ENCODE assay signal across 8 cellular contexts in the genomic region with DNA sequence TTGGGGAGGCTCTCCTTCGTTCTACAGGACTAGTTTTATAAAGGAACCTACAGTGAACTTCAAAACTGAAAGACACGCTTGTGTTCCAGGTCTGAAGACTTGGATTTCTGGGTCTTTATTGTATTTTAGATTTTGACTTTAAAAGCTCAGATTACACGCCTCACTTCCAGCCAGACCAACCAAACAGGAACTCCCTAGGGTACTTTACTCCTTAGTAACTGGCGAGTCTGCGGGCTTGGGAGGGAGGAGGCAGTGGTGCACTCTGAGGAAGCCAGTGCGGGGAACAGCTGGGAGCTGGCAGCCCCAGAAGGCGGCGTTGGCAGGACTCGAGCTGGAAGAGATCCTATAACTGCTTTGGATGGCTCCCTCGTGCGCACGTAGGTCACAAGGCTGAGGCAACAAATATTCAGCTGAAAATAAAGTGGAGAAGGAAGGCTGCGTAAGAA. TPM values are rescaled to one million over a fixed set of nuclear protein-coding genes. Genes with fewer than 3 reads are reported as not detected.
A peak's percentile ranks its signal among the peaks of the same experiment; 100 is the strongest.
DNase-seq lines count a peak whose midpoint lies in the region; ATAC-seq and TF ChIP-seq lines count a peak whose summit lies in the region.

No MANE protein-coding gene starts in this region.

- H3K9me3 ChIP-seq in CD4-positive, CD25-positive, alpha-beta regulatory T cell (ENCODE audit: control insufficient read depth in 2 of 2, low read length in 2 of 2): no peaks in the 10 kb centered on the region
- H3K9me3 ChIP-seq in HAP-1: no peaks in the 10 kb centered on the region

- peaks cover 5% of the 10 kb centered on the region for H3K27me3 ChIP-seq in CD4-positive, CD25-positive, alpha-beta regulatory T cell (ENCODE audit: control insufficient read depth, insufficient read depth, low read length)
- H3K27me3 ChIP-seq in HAP-1 (ENCODE audit: low read depth): no peaks in the 10 kb centered on the region

- no peaks in the 10 kb centered on the region for H3K36me3 ChIP-seq in CD4-positive, CD25-positive, alpha-beta regulatory T cell (ENCODE audit: control insufficient read depth, insufficient read depth, low read length)
- H3K36me3 ChIP-seq in HAP-1 (replicated peaks): no peaks in the 10 kb centered on the region

- peak overlapping the region in 1 of 3 donors; percentile 66 for H3K27ac Mint-ChIP-seq in CD4-positive, CD25-positive, alpha-beta regulatory T cell

- no peak overlapping the region for H3K27ac ChIP-seq in CD4-positive, CD25-positive, alpha-beta regulatory T cell (ENCODE audit: insufficient read depth, low read length, poor library complexity, severe bottlenecking)

- H3K4me1 Mint-ChIP-seq in CD4-positive, CD25-positive, alpha-beta regulatory T cell: peaks cover 0 to 8% (median 4%) of the 10 kb centered on the region in 4 donors

- H3K27me3 Mint-ChIP-seq in CD4-positive, CD25-positive, alpha-beta regulatory T cell: peaks cover 7% of the 10 kb centered on the region

- TF ChIP-seq CTCF in astrocyte of the spinal cord (IDR thresholded peaks at IDR 0.05; ENCODE audit: low read depth, low read length): no peak

- ATAC-seq in CD4-positive, CD25-positive, alpha-beta regulatory T cell (ENCODE audit: low read depth in 2 of 2): no peak
- ATAC-seq in GM21447 (IDR thresholded peaks at IDR 0.05; ENCODE audit: unreplicated experiment): no peak

- H3K9me3 Mint-ChIP-seq in CD4-positive, CD25-positive, alpha-beta regulatory T cell: peaks cover 0 to 3% (median 0%) of the 10 kb centered on the region in 7 donors

- H3K36me3 Mint-ChIP-seq in CD4-positive, CD25-positive, alpha-beta regulatory T cell: no peaks in the 10 kb centered on the region

- intact Hi-C loops in posterior cingulate gyrus (cut with DNase I): no loop called here

- in situ Hi-C loops in HAP-1 (cut with MboI; ENCODE audit: low sequenced_read_pairs): no loop called here
- in situ Hi-C loops in astrocyte of the spinal cord (cut with HindIII; ENCODE audit: low sequenced_read_pairs): no loop called here

- H3K4me3 Mint-ChIP-seq in CD4-positive, CD25-positive, alpha-beta regulatory T cell: peak overlapping the region in 3 of 4 donors; percentile 39 to 79 (median 56)

- DNase-seq in CD4-positive, CD25-positive, alpha-beta regulatory T cell: no peak
- peak; percentile 75 to 80 for DNase-seq in HAP-1 (ENCODE audit: low spot score in 2 of 2)
- peak; percentile 85 for DNase-seq in NCI-H69 (lab: John Stamatoyannopoulos, UW)
- peak; percentile 80 for DNase-seq in astrocyte of the spinal cord (ENCODE audit: low read depth, low spot score)
- peak; percentile 36 for DNase-seq in hepatic stellate cell (ENCODE audit: low spot score)
- DNase-seq in posterior cingulate gyrus: peak in 9 of 10 donors; percentile 13 to 92 (median 48)
- no peak for DNase-seq in activated effector memory CD4-positive, alpha-beta T cell treated with anti-CD3 and anti-CD28 coated beads, Interleukin-2, amount 50 U/mL, for 16 hours

- no peaks in the 10 kb centered on the region for H3K4me1 ChIP-seq in CD4-positive, CD25-positive, alpha-beta regulatory T cell (ENCODE audit: control insufficient read depth, insufficient read depth, low read length, poor library complexity, severe bottlenecking)
- peaks cover 18% of the 10 kb centered on the region for H3K4me1 ChIP-seq in HAP-1

- H3K4me3 ChIP-seq in CD4-positive, CD25-positive, alpha-beta regulatory T cell (ENCODE audit: low read depth, low read length): no peak overlapping the region
- H3K4me3 ChIP-seq in HAP-1 (peak overlapping the region; percentile 43), astrocyte of the spinal cord (ENCODE audit: low read depth, low read length) (peak overlapping the region; percentile 49)

RNA-seq across cellular contexts. Expression of a gene that starts 0.4 kb away (rescaled TPM):
- 0.30 TPM for total RNA-seq in CD4-positive, CD25-positive, alpha-beta regulatory T cell
- under 1 TPM in 1 of 4 donors, not detected in 3; 0.08 TPM for polyA plus RNA-seq in CD4-positive, CD25-positive, alpha-beta regulatory T cell

Comparison
In these comparisons a context has a peak if more than half of its experiments do, and no peak if none do; other contexts are left out.
1. DNase-seq: peak in HAP-1 (2 of 2), NCI-H69 (single experiment), astrocyte of the spinal cord (single experiment), hepatic stellate cell (single experiment) and posterior cingulate gyrus (9 of 10); none in CD4-positive, CD25-positive, alpha-beta regulatory T cell (0 of 3) and activated effector memory CD4-positive, alpha-beta T cell treated with anti-CD3 and anti-CD28 coated beads, Interleukin-2, amount 50 U/mL, for 16 hours (single experiment).